ENCODE assay signal across 8 cellular contexts in the genomic region with DNA sequence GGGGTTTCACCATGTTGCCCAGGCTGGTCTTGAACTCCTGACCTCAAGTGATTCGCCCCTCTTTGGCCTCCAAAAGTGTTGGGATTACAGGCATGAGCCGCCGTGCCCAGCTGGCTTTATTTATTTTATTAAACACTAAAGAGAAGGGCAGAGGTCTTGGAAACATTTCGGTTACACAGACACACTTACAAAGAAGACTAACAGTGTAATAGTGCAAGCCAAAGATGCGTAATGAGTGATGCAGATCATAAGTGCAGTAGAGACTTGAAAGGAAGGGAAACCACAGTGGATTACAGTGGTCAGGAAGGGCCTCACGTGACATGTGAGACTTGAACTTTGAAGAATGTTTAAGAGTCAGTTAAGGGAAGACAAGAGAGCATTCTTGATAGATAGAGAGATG.
DNase-seq lines count a peak whose midpoint lies in the region; ATAC-seq lines count a peak whose summit lies in the region.

No MANE protein-coding gene starts in this region.

- in situ Hi-C loops in ACHN (cut with HindIII; ENCODE audit: low pct_ligation_motif_present, low pct_unique_long_range_greater_than_20kb, low sequenced_read_pairs) = no loop called here

- ATAC-seq in GM19395 (IDR thresholded peaks at IDR 0.05; ENCODE audit: unreplicated experiment) = peak; percentile 87
- peak; percentile 99 for ATAC-seq in stimulated activated naive CD8-positive, alpha-beta T cell treated with anti-CD3 and anti-CD28 coated beads, Interleukin-15, Interleukin-2, amounts not matched to agents 100 U/mL and 50 U/mL, for 24 hours

- DNase-seq in HS-27A (ENCODE audit: low read depth) = peak; percentile 75
- DNase-seq in activated CD4-positive, alpha-beta T cell treated with anti-CD3 and anti-CD28 coated beads, Interleukin-2, amount 50 U/mL, for 48 hours = peak; percentile 52 to 66
- peak; percentile 76 for DNase-seq in fibroblast of the conjunctiva (ENCODE audit: low read depth)
- peak; percentile 58 for DNase-seq in stimulated activated naive CD8-positive, alpha-beta T cell treated with anti-CD3 and anti-CD28 coated beads, Interleukin-15, Interleukin-2, amounts not matched to agents 100 U/mL and 50 U/mL, for 24 hours
- no peak for DNase-seq in HuH-7 (ENCODE audit: low spot score)
- DNase-seq in ACHN = no peak
- no peak for DNase-seq in NCI-H345 (lab: John Stamatoyannopoulos, UW)

Comparison
In these comparisons a context has a peak if more than half of its experiments do, and no peak if none do; other contexts are left out.
1. DNase-seq: peak in HS-27A (single experiment), activated CD4-positive, alpha-beta T cell treated with anti-CD3 and anti-CD28 coated beads, Interleukin-2, amount 50 U/mL, for 48 hours (2 of 2), fibroblast of the conjunctiva (single experiment) and stimulated activated naive CD8-positive, alpha-beta T cell treated with anti-CD3 and anti-CD28 coated beads, Interleukin-15, Interleukin-2, amounts not matched to agents 100 U/mL and 50 U/mL, for 24 hours (single experiment); none in HuH-7 (single experiment), ACHN (single experiment) and NCI-H345 (single experiment).